Comparison of ENCODE assay signal across 14 cellular contexts in the genomic region with DNA sequence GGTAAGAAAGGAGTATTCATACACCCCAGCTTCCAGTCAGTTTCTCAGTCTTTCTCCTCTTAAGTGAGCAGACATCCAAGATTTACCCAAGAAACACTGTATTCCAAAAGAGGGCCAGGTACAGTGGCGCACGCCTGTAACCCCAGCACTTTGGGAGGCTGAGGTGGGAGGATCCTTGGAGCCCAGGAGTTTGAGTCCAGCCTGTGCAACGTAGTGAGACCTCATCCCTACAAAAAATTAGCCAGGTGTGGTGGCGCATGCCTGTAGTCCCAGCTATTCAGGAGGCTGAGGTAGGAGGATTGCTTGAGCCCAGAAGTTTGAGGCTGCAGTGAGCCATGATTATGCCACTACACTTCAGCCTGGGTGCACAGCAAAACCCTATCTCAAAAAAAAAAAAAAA. TPM values are rescaled to one million over a fixed set of nuclear protein-coding genes. Genes with fewer than 3 reads are reported as not detected.
DNase-seq lines count a peak whose midpoint lies in the region; ATAC-seq and TF ChIP-seq lines count a peak whose summit lies in the region.
"Not testable (repeated sequence)": the region's sequence is repeated elsewhere in the genome, so short reads cannot be mapped to it uniquely, and the experiment has no call there.
"Had no signal": no experiment of that assay in that cellular context is flagged by ENCODE, and none has a peak within 500 bp of the region (broad histone marks: within the 10 kb centered on the region; RNA-seq: fewer than 3 reads in every experiment).

No MANE protein-coding gene starts in this region.

- not testable (repeated sequence) for H3K4me3 Mint-ChIP-seq in GM23338; activated CD4-positive, alpha-beta T cell treated with anti-CD3 and anti-CD28 coated beads, Interleukin-2, amount 10 ng/mL, durations not matched to agents 7 days and 5 days; activated naive CD4-positive, alpha-beta T cell treated with anti-CD3 and anti-CD28 coated beads, Interleukin-2, amount 10 ng/mL, durations not matched to agents 7 days and 5 days
- H3K4me3 Mint-ChIP-seq in naive thymus-derived CD4-positive, alpha-beta T cell, result peak overlapping the region in 1 of 10 donors; percentile 33

- not testable (repeated sequence) for H3K27ac Mint-ChIP-seq in GM23338; activated naive CD4-positive, alpha-beta T cell treated with anti-CD3 and anti-CD28 coated beads, Interleukin-2, amount 10 ng/mL, durations not matched to agents 7 days and 5 days
- H3K27ac Mint-ChIP-seq in activated CD4-positive, alpha-beta T cell treated with anti-CD3 and anti-CD28 coated beads, Interleukin-2, amount 10 ng/mL, durations not matched to agents 7 days and 5 days, result peak overlapping the region; percentile 47
- peak overlapping the region in 7 of 9 donors; percentile 26 to 99 (median 61) for H3K27ac Mint-ChIP-seq in naive thymus-derived CD4-positive, alpha-beta T cell

- ATAC-seq in GM23338; naive thymus-derived CD4-positive, alpha-beta T cell: not testable (repeated sequence)

- not testable (repeated sequence) for H3F3A ChIP-seq in GM23338 (replicated peaks; ENCODE audit: low read depth)

- H3K4me2 ChIP-seq in GM23338, result not testable (repeated sequence)

- 91 to 92% methylated on average over 4 of the region's 4 CpGs for WGBS in sigmoid colon, 2 donors
- WGBS in testis, 2 donors, result 88 to 94% methylated on average over 4 of the region's 4 CpGs

- peaks cover 30% of the 10 kb centered on the region for H3K36me3 Mint-ChIP-seq in GM23338 (ENCODE audit: low read depth)
- H3K36me3 Mint-ChIP-seq in activated CD4-positive, alpha-beta T cell treated with anti-CD3 and anti-CD28 coated beads, Interleukin-2, amount 10 ng/mL, durations not matched to agents 7 days and 5 days (ENCODE audit: low read depth), result not testable (repeated sequence)
- peaks cover 11% of the 10 kb centered on the region for H3K36me3 Mint-ChIP-seq in activated naive CD4-positive, alpha-beta T cell treated with anti-CD3 and anti-CD28 coated beads, Interleukin-2, amount 10 ng/mL, durations not matched to agents 7 days and 5 days
- H3K36me3 Mint-ChIP-seq in naive thymus-derived CD4-positive, alpha-beta T cell, result peaks cover 3 to 14% (median 10%) of the 10 kb centered on the region in 5 donors

- not testable (repeated sequence) for H3K9me3 ChIP-seq in colonic mucosa; naive thymus-derived CD4-positive, alpha-beta T cell (ENCODE audit: control insufficient read depth in 2 of 3, low read length in 3 of 3); sigmoid colon; testis

- H3K27ac ChIP-seq in GM23338 (ENCODE audit: low read depth); colonic mucosa; naive thymus-derived CD4-positive, alpha-beta T cell (ENCODE audit: low read depth, low read length); sigmoid colon; testis: not testable (repeated sequence)

- not testable (repeated sequence) for H4K20me1 ChIP-seq in GM23338 (replicated peaks; ENCODE audit: insufficient read depth)

- H3K9me2 ChIP-seq in GM23338 (ENCODE audit: insufficient read depth), result not testable (repeated sequence)

- H3K27me3 Mint-ChIP-seq in GM23338 (ENCODE audit: insufficient read depth, low read depth, poor library complexity), result peaks cover 31% of the 10 kb centered on the region
- H3K27me3 Mint-ChIP-seq in activated CD4-positive, alpha-beta T cell treated with anti-CD3 and anti-CD28 coated beads, Interleukin-2, amount 10 ng/mL, durations not matched to agents 7 days and 5 days; naive thymus-derived CD4-positive, alpha-beta T cell: not testable (repeated sequence)
- H3K27me3 Mint-ChIP-seq in activated naive CD4-positive, alpha-beta T cell treated with anti-CD3 and anti-CD28 coated beads, Interleukin-2, amount 10 ng/mL, durations not matched to agents 7 days and 5 days, result peaks cover 13% of the 10 kb centered on the region

- H3K36me3 ChIP-seq in GM23338 (ENCODE audit: insufficient read depth); colonic mucosa; naive thymus-derived CD4-positive, alpha-beta T cell (ENCODE audit: control insufficient read depth in 2 of 3, insufficient read depth in 3 of 3, low read length in 3 of 3); sigmoid colon; testis (ENCODE audit: low read depth, missing control alignments): not testable (repeated sequence)

- CTCF ChIA-PET in activated CD4-positive, alpha-beta T cell treated with anti-CD3 and anti-CD28 coated beads, Interleukin-2, amount 10 ng/mL, durations not matched to agents 7 days and 5 days (lab: Charles Lee), result interaction anchor here (1.1 to 1.5 kb wide), 2 partner anchors 12 to 254 kb away, joined by 3 to 4 read pairs; no protein-coding TSS in a partner anchor
- CTCF ChIA-PET in activated naive CD4-positive, alpha-beta T cell treated with anti-CD3 and anti-CD28 coated beads, Interleukin-2, amount 10 ng/mL, durations not matched to agents 7 days and 5 days (lab: Charles Lee), result interaction anchor here (1.6 to 2.2 kb wide), 2 partner anchors 11 to 13 kb away, joined by 5 to 6 read pairs; a partner anchor contains a TSS
- CTCF ChIA-PET in naive thymus-derived CD4-positive, alpha-beta T cell (lab: Charles Lee), result interaction anchor here (1.7 kb wide), 1 partner anchor 19 kb away, joined by 6 read pairs; no protein-coding TSS in a partner anchor

- intact Hi-C loops in colonic mucosa (cut with DNase I); sigmoid colon (cut with DNase I); testis (cut with DNase I; ENCODE audit: low total_unique reads): not testable (repeated sequence)
- intact Hi-C loops in naive thymus-derived CD4-positive, alpha-beta T cell (cut with micrococcal nuclease), result loop anchor here in 1 of 2 donors (10.0 kb wide), 1 partner anchor 257 kb away; no protein-coding TSS in a partner anchor

- not testable (repeated sequence) for H3K27me3 ChIP-seq in GM23338 (ENCODE audit: insufficient read depth); colonic mucosa; naive thymus-derived CD4-positive, alpha-beta T cell (ENCODE audit: control insufficient read depth in 2 of 2, insufficient read depth in 2 of 2, low read length in 2 of 2); testis
- peaks cover 0 to 16% (median 0%) of the 10 kb centered on the region in 3 donors for H3K27me3 ChIP-seq in sigmoid colon

- not testable (repeated sequence) for H3K4me3 ChIP-seq in GM23338; colonic mucosa; naive thymus-derived CD4-positive, alpha-beta T cell (ENCODE audit: low read length); sigmoid colon; testis

- H3K4me1 Mint-ChIP-seq in GM23338, result peaks cover 17% of the 10 kb centered on the region
- peaks cover 17% of the 10 kb centered on the region for H3K4me1 Mint-ChIP-seq in activated CD4-positive, alpha-beta T cell treated with anti-CD3 and anti-CD28 coated beads, Interleukin-2, amount 10 ng/mL, durations not matched to agents 7 days and 5 days
- H3K4me1 Mint-ChIP-seq in activated naive CD4-positive, alpha-beta T cell treated with anti-CD3 and anti-CD28 coated beads, Interleukin-2, amount 10 ng/mL, durations not matched to agents 7 days and 5 days, result peaks cover 44% of the 10 kb centered on the region
- H3K4me1 Mint-ChIP-seq in naive thymus-derived CD4-positive, alpha-beta T cell, result peaks cover 18 to 46% (median 26%) of the 10 kb centered on the region in 7 donors

- TF ChIP-seq EP300 in sigmoid colon (IDR thresholded peaks at IDR 0.05), result not testable (repeated sequence)

- H3K9me3 Mint-ChIP-seq in GM23338, result peaks cover 28% of the 10 kb centered on the region
- peaks cover 15% of the 10 kb centered on the region for H3K9me3 Mint-ChIP-seq in activated CD4-positive, alpha-beta T cell treated with anti-CD3 and anti-CD28 coated beads, Interleukin-2, amount 10 ng/mL, durations not matched to agents 7 days and 5 days
- H3K9me3 Mint-ChIP-seq in activated naive CD4-positive, alpha-beta T cell treated with anti-CD3 and anti-CD28 coated beads, Interleukin-2, amount 10 ng/mL, durations not matched to agents 7 days and 5 days, result peaks cover 13% of the 10 kb centered on the region
- peaks cover 4 to 24% (median 12%) of the 10 kb centered on the region in 11 donors for H3K9me3 Mint-ChIP-seq in naive thymus-derived CD4-positive, alpha-beta T cell

- H2AFZ ChIP-seq in GM23338, result peak overlapping the region; percentile 23; the same call in 1 of the 2 replicates

- not testable (repeated sequence) for TF ChIP-seq POLR2A in sigmoid colon (IDR thresholded peaks at IDR 0.05); testis (IDR thresholded peaks at IDR 0.05)

- DNase-seq in GM23338 (ENCODE audit: low spot score); activated CD4-positive, alpha-beta T cell treated with anti-CD3 and anti-CD28 coated beads, Interleukin-2, amount 10 ng/mL, durations not matched to agents 7 days and 5 days; naive thymus-derived CD4-positive, alpha-beta T cell: not testable (repeated sequence)
- DNase-seq in activated naive CD4-positive, alpha-beta T cell treated with anti-CD3 and anti-CD28 coated beads, Interleukin-2, amount 10 ng/mL, durations not matched to agents 7 days and 5 days, result peak; percentile 5
- peak; percentile 15 for DNase-seq in colonic mucosa
- DNase-seq in islet precursor cell, result peak; percentile 28
- peak; percentile 5 for DNase-seq in sigmoid colon
- peak; percentile 4 for DNase-seq in testis

- POLR2A ChIA-PET in activated CD4-positive, alpha-beta T cell treated with anti-CD3 and anti-CD28 coated beads, Interleukin-2, amount 10 ng/mL, durations not matched to agents 7 days and 5 days (lab: Charles Lee), result not testable (repeated sequence)
- POLR2A ChIA-PET in naive thymus-derived CD4-positive, alpha-beta T cell (lab: Charles Lee), result interaction anchor here (0.7 to 1.5 kb wide), 4 partner anchors 11 to 1866 kb away, joined by 3 to 6 read pairs (median 4); a partner anchor contains a TSS

- H3K79me2 ChIP-seq in GM23338 (replicated peaks; ENCODE audit: insufficient read depth), result not testable (repeated sequence)

- TF ChIP-seq CTCF in GM23338 (conservative IDR thresholded peaks at IDR 0.05; ENCODE audit: low read depth in 2 of 2); colonic mucosa (IDR thresholded peaks at IDR 0.05); sigmoid colon (IDR thresholded peaks at IDR 0.05); testis (IDR thresholded peaks at IDR 0.05): not testable (repeated sequence)

- H3K9ac ChIP-seq in colonic mucosa (ENCODE audit: low read depth in 2 of 2, low read length in 2 of 2), result not testable (repeated sequence)

- peaks cover 14% of the 10 kb centered on the region for H3K4me1 ChIP-seq in GM23338 (ENCODE audit: insufficient read depth)
- not testable (repeated sequence) for H3K4me1 ChIP-seq in colonic mucosa
- H3K4me1 ChIP-seq in naive thymus-derived CD4-positive, alpha-beta T cell (ENCODE audit: control insufficient read depth in 2 of 2, insufficient read depth in 2 of 2, low read length in 2 of 2), result peaks cover 3 to 18% of the 10 kb centered on the region in 2 donors
- H3K4me1 ChIP-seq in sigmoid colon, result peaks cover 0 to 15% (median 11%) of the 10 kb centered on the region in 4 donors
- peaks cover 22% of the 10 kb centered on the region for H3K4me1 ChIP-seq in testis

RNA-seq across cellular contexts. Expression of a gene that starts 9.6 kb away (rescaled TPM):
- 1.0 and 2.4 TPM in 2 replicates for total RNA-seq in GM23338 (2014; rRNA removed; shearing (Covaris generic))
- polyA plus RNA-seq in GM23338 (2016; fragmentation: Nextera tagmentation; extraction: Ambion mirVana) (0.32 and 0.70 TPM in 2 replicates), sigmoid colon (1 to 10 TPM in 2 of 3 donors, under 1 TPM in 1; 0.92 to 6.5 (median 1.8) TPM), testis (ENCODE audit: insufficient read depth, low read depth, low replicate concordance) (21.2 TPM)
- total RNA-seq in activated CD4-positive, alpha-beta T cell treated with anti-CD3 and anti-CD28 coated beads, Interleukin-2, amount 10 ng/mL, durations not matched to agents 7 days and 5 days, result not detected
- total RNA-seq in colonic mucosa (1 to 10 TPM; 3.4 to 7.4 TPM), sigmoid colon (10 to 100 TPM in 3 of 4 donors, 1 to 10 TPM in 1; 8.6 to 23.3 (median 14.1) TPM), testis (10 to 100 TPM; 14.9 to 19.1 TPM)
- under 1 TPM in 2 of 5 experiments, not detected in 3; 0.50 to 0.86 TPM for total RNA-seq in naive thymus-derived CD4-positive, alpha-beta T cell
- polyA plus RNA-seq in naive thymus-derived CD4-positive, alpha-beta T cell, result under 1 TPM; 0.18 to 0.34 TPM
- total RNA-seq: Calu3 had no signal

RNA-seq across cellular contexts. Expression of a gene that starts 10.6 kb away (rescaled TPM):
- 4.0 and 9.6 TPM in 2 replicates for total RNA-seq in GM23338 (2014; rRNA removed; shearing (Covaris generic))
- 17.0 and 18.5 TPM in 2 replicates for polyA plus RNA-seq in GM23338 (2016; fragmentation: Nextera tagmentation; extraction: Ambion mirVana)
- not detected for total RNA-seq in activated CD4-positive, alpha-beta T cell treated with anti-CD3 and anti-CD28 coated beads, Interleukin-2, amount 10 ng/mL, durations not matched to agents 7 days and 5 days
- total RNA-seq in colonic mucosa, result 1 to 10 TPM; 2.6 to 6.6 TPM
- under 1 TPM in 1 of 5 experiments, not detected in 4; 0.45 TPM for total RNA-seq in naive thymus-derived CD4-positive, alpha-beta T cell
- not detected for polyA plus RNA-seq in naive thymus-derived CD4-positive, alpha-beta T cell
- 10 to 100 TPM; 24.2 to 55.0 (median 38.4) TPM for total RNA-seq in sigmoid colon
- 10 to 100 TPM in 2 of 3 donors, 1 to 10 TPM in 1; 4.6 to 24.0 (median 11.4) TPM for polyA plus RNA-seq in sigmoid colon
- total RNA-seq in testis, result 1 to 10 TPM; 8.3 to 8.9 TPM
- polyA plus RNA-seq in testis (ENCODE audit: insufficient read depth, low read depth, low replicate concordance), result 30.3 TPM
- total RNA-seq: CD4-positive, alpha-beta memory T cell had no signal
- polyA plus RNA-seq: CD14-positive monocyte; CD4-positive, alpha-beta memory T cell had no signal

RNA-seq across cellular contexts. Expression of a gene that starts 20.4 kb away (rescaled TPM):
- total RNA-seq in GM23338 (2014; rRNA removed; shearing (Covaris generic)), result not detected in 2 replicates
- polyA plus RNA-seq in GM23338 (2016; fragmentation: Nextera tagmentation; extraction: Ambion mirVana) (0.66 and 1.7 TPM in 2 replicates), sigmoid colon (100 to 1,000 TPM; 112 to 157 (median 118) TPM), testis (ENCODE audit: insufficient read depth, low read depth, low replicate concordance) (85.6 TPM)
- not detected for total RNA-seq in activated CD4-positive, alpha-beta T cell treated with anti-CD3 and anti-CD28 coated beads, Interleukin-2, amount 10 ng/mL, durations not matched to agents 7 days and 5 days
- total RNA-seq in colonic mucosa (10 to 100 TPM; 41.5 to 91.2 TPM), sigmoid colon (10 to 100 TPM; 45.3 to 98.1 (median 67.1) TPM), testis (10 to 100 TPM; 21.4 to 35.0 TPM)
- under 1 TPM in 1 of 5 experiments, not detected in 4; 0.56 TPM for total RNA-seq in naive thymus-derived CD4-positive, alpha-beta T cell
- under 1 TPM in 1 of 2 donors, not detected in 1; 0.64 TPM for polyA plus RNA-seq in naive thymus-derived CD4-positive, alpha-beta T cell
- total RNA-seq: Calu3; CD4-positive, alpha-beta memory T cell; Daoy; G401 had no signal
- polyA plus RNA-seq: A549, CD14-positive monocyte had no signal

Comparison
In these comparisons a context has a peak if more than half of its experiments do, and no peak if none do; other contexts are left out.
1. RNA of a gene that starts 20.4 kb away (total RNA-seq): 41.5 to 91.2 TPM in colonic mucosa, 45.3 to 98.1 TPM in sigmoid colon and 21.4 to 35.0 TPM in testis; not detected in GM23338, not detected in activated CD4-positive, alpha-beta T cell treated with anti-CD3 and anti-CD28 coated beads, Interleukin-2, amount 10 ng/mL, durations not matched to agents 7 days and 5 days and 0.56 TPM in naive thymus-derived CD4-positive, alpha-beta T cell; every median in the first group is over 10 times any median in the second.